Comparison of ENCODE assay signal across 1 cellular context in genomic region chr2:12321017-12321641, GRCh38.
TF ChIP-seq lines count a peak whose summit lies in the region.

No MANE protein-coding gene starts in this region.

TF ChIP-seq in GM23338, 12 proteins besides CTCF, POLR2A, EP300 and RAD21 (continued from another document):
- TF ChIP-seq JUNB (IDR thresholded peaks at IDR 0.05; ENCODE audit: unreplicated experiment) (no peak), REST (IDR thresholded peaks at IDR 0.05; ENCODE audit: unreplicated experiment) (no peak)
